ENCODE assay signal across 29 cellular contexts in the genomic region with DNA sequence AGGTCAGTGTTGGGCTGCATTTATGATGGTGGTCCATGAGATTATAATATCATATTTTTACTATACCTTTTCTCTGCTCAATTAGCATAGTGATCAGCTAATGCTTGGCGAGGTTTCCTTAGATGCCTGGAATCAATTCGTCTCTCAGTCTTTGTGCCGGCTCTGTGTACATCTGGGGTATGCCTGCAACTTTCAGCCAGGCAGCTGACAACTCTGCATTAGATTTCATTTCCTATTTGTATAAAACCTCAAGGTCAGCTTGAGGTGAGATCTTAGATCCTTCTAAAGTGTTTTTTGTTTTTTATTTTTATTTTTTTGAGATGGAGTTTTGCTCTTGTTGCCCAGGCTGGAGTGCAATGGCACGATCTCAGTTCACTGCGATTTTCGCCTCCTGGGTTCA.
DNase-seq lines count a peak whose midpoint lies in the region; ATAC-seq, FAIRE-seq and TF ChIP-seq lines count a peak whose summit lies in the region.
"Had no signal": no experiment of that assay in that cellular context is flagged by ENCODE, and none has a peak within 500 bp of the region (broad histone marks: within the 10 kb centered on the region; RNA-seq: fewer than 3 reads in every experiment).

No MANE protein-coding gene starts in this region.

- no peaks in the 10 kb centered on the region for H3K36me3 ChIP-seq in transverse colon
- H3K36me3 ChIP-seq: uterus had no signal

- peaks cover 2% of the 10 kb centered on the region for H3K4me1 Mint-ChIP-seq in CD14-positive monocyte
- H3K4me1 Mint-ChIP-seq: nephron; stimulated activated naive CD8-positive, alpha-beta T cell treated with anti-CD3 and anti-CD28 coated beads, Interleukin-15, amount 100 ng/mL, for 72 hours; WTC11 had no signal

- peak; percentile 70 for ATAC-seq in GM19463 (IDR thresholded peaks at IDR 0.05; ENCODE audit: unreplicated experiment)
- peak; percentile 55 for ATAC-seq in HG03378 (IDR thresholded peaks at IDR 0.05; ENCODE audit: unreplicated experiment)
- ATAC-seq in GM21619 (IDR thresholded peaks at IDR 0.05; ENCODE audit: unreplicated experiment), result no peak
- ATAC-seq: CD8-positive, alpha-beta T cell; stimulated activated naive CD8-positive, alpha-beta T cell treated with anti-CD3 and anti-CD28 coated beads, Interleukin-15, amount 100 ng/mL, for 72 hours; WTC11 had no signal

- TF ChIP-seq CTCF in transverse colon (IDR thresholded peaks at IDR 0.05), result no peak
- no peak for TF ChIP-seq CTCF in CD14-positive monocyte (IDR thresholded peaks at IDR 0.05)

- H3K9me3 ChIP-seq in transverse colon, result no peaks in the 10 kb centered on the region
- H3K9me3 ChIP-seq: uterus had no signal

- H3K27me3 Mint-ChIP-seq in CD14-positive monocyte (ENCODE audit: low read depth in 3 of 3), result peaks cover 0 to 2% (median 0%) of the 10 kb centered on the region in 3 donors
- H3K27me3 Mint-ChIP-seq: activated CD4-positive, alpha-beta T cell treated with anti-CD3 and anti-CD28 coated beads, Interleukin-2, amount 10 ng/mL, durations not matched to agents 7 days and 5 days; activated T-cell treated with anti-CD3 and anti-CD28 coated beads, Interleukin-2, amount 50 U/mL, for 24 hours; stimulated activated naive CD8-positive, alpha-beta T cell treated with anti-CD3 and anti-CD28 coated beads, Interleukin-15, amount 100 ng/mL, for 72 hours had no signal

- intact Hi-C loops in transverse colon (cut with DNase I; ENCODE audit: low total_unique reads), result no loop called here
- intact Hi-C loops in CD14-positive monocyte (cut with micrococcal nuclease), result no loop called here

- FAIRE-seq in GM12892 (lab: Jason Lieb, UNC), result peak; percentile 40
- FAIRE-seq: H54 had no signal

- TF ChIP-seq EP300 in transverse colon (IDR thresholded peaks at IDR 0.05; ENCODE audit: low read depth), result no peak

- 90 to 92% methylated on average over 6 of the region's 6 CpGs for WGBS in transverse colon (ENCODE audit: low coverage in 1 of 2), 2 donors

- DNase-seq in GM12892 (ENCODE audit: insufficient read length), result no peak
- DNase-seq in iris pigment epithelial cell (ENCODE audit: low read depth), result peak; percentile 17
- DNase-seq in transverse colon, result no peak
- DNase-seq in CD14-positive monocyte (ENCODE audit: low spot score), result no peak
- no peak for DNase-seq in RKO (ENCODE audit: low spot score)
- DNase-seq: activated CD4-positive, alpha-beta T cell treated with anti-CD3 and anti-CD28 coated beads, Interleukin-2, amount 10 ng/mL, durations not matched to agents 7 days and 5 days; activated naive CD4-positive, alpha-beta T cell treated with Interleukin-2 at 50 U/mL for 16 hours; activated T-cell treated with anti-CD3 and anti-CD28 coated beads, Interleukin-2, amount 50 U/mL, for 24 hours; caudate nucleus; CD8-positive, alpha-beta T cell; cortex of kidney; effector memory CD4-positive, alpha-beta T cell; Kasumi-1; mammary epithelial cell; NCI-H1092 treated with DMSO at 0.1 percent for 48 hours; NCI-H1694 treated with DMSO at 0.1 percent for 48 hours; NCI-H446 treated with DMSO at 0.1 percent for 48 hours; NCI-H774; stimulated activated naive CD8-positive, alpha-beta T cell treated with anti-CD3 and anti-CD28 coated beads, Interleukin-15, amount 100 ng/mL, for 72 hours; uterus had no signal

- in situ Hi-C loops in transverse colon (cut with MboI; ENCODE audit: low pct_ligation_motif_present in 1 of 4, low pct_unique_long_range_greater_than_20kb in 1 of 4, low sequenced_read_pairs in 3 of 4), result no loop called here

- no peak overlapping the region for H3K4me3 ChIP-seq in transverse colon
- H3K4me3 ChIP-seq: hepatocyte, uterus had no signal

- no peaks in the 10 kb centered on the region for H3K27me3 ChIP-seq in transverse colon
- H3K27me3 ChIP-seq: hepatocyte, uterus had no signal

- H3K27ac Mint-ChIP-seq in CD14-positive monocyte, result peak overlapping the region in 1 of 7 donors; percentile 23
- H3K27ac Mint-ChIP-seq: activated T-cell treated with anti-CD3 and anti-CD28 coated beads, Interleukin-2, amount 50 U/mL, for 24 hours; CD8-positive, alpha-beta T cell; nephron; stimulated activated naive CD8-positive, alpha-beta T cell treated with anti-CD3 and anti-CD28 coated beads, Interleukin-15, amount 100 ng/mL, for 72 hours; WTC11 had no signal

- no peak overlapping the region for H3K4me3 Mint-ChIP-seq in CD14-positive monocyte
- H3K4me3 Mint-ChIP-seq: activated CD4-positive, alpha-beta T cell treated with anti-CD3 and anti-CD28 coated beads, Interleukin-2, amount 10 ng/mL, durations not matched to agents 7 days and 5 days; activated T-cell treated with anti-CD3 and anti-CD28 coated beads, Interleukin-2, amount 50 U/mL, for 24 hours; CD8-positive, alpha-beta T cell; nephron; stimulated activated naive CD8-positive, alpha-beta T cell treated with anti-CD3 and anti-CD28 coated beads, Interleukin-15, amount 100 ng/mL, for 72 hours; WTC11 had no signal

- no peaks in the 10 kb centered on the region for H3K9me3 Mint-ChIP-seq in CD14-positive monocyte
- H3K9me3 Mint-ChIP-seq: activated CD4-positive, alpha-beta T cell treated with anti-CD3 and anti-CD28 coated beads, Interleukin-2, amount 10 ng/mL, durations not matched to agents 7 days and 5 days; activated T-cell treated with anti-CD3 and anti-CD28 coated beads, Interleukin-2, amount 50 U/mL, for 24 hours; stimulated activated naive CD8-positive, alpha-beta T cell treated with anti-CD3 and anti-CD28 coated beads, Interleukin-15, amount 100 ng/mL, for 72 hours; WTC11 had no signal

- H3K4me1 ChIP-seq in transverse colon, result no peaks in the 10 kb centered on the region
- H3K4me1 ChIP-seq: uterus had no signal

- TF ChIP-seq POLR2A in GM12892 (IDR thresholded peaks at IDR 0.05; ENCODE audit: low read depth, low read length), result no peak
- TF ChIP-seq POLR2A in transverse colon (IDR thresholded peaks at IDR 0.05), result no peak

- H3K36me3 Mint-ChIP-seq in CD14-positive monocyte, result peaks cover 41 to 78% of the 10 kb centered on the region in 2 donors
- H3K36me3 Mint-ChIP-seq: CD8-positive, alpha-beta T cell had no signal

- H3K27ac ChIP-seq in transverse colon, result no peak overlapping the region
- H3K27ac ChIP-seq: epithelial cell of prostate, hepatocyte, RWPE1, uterus had no signal
